Comparison of ENCODE assay signal across 24 cellular contexts in the genomic region with DNA sequence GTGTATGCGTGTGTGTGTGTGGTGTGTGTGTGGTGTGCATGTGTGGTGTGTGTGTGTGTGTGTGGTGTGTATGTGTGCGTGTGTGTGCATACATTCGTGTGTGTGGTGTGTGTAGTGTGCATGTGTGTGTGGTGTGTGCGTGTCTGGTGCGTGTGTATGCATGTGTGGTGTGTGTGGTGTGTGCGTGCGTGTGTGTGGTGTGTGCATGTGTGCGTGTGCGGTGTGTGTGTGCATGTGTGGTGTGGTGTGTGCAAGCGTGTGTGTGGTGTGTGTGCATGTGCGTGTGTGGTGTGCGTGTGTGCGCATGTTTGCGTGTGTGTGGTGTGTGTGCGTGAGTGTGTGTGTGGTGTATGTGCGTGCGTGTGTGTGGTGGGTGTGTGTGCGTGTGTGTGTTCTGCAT.
"Had no signal": no experiment of that assay in that cellular context is flagged by ENCODE, and none has a peak within 500 bp of the region (broad histone marks: within the 10 kb centered on the region; RNA-seq: fewer than 3 reads in every experiment).

No MANE protein-coding gene starts in this region.

- H3K36me3 Mint-ChIP-seq: mesothelial cell of epicardium, natural killer cell had no signal

- H3K4me1 ChIP-seq: colonic mucosa, stomach, transverse colon, vagina had no signal

- H3K36me3 ChIP-seq: colonic mucosa, heart right ventricle, ovary, right atrium auricular region, stomach, thoracic aorta, transverse colon, vagina had no signal

- H3K4me3 Mint-ChIP-seq: endodermal cell, mesothelial cell of epicardium, natural killer cell, neural crest cell had no signal

- FAIRE-seq: endothelial cell of umbilical vein, frontal cortex, islet of Langerhans, small intestine had no signal

- DNase-seq: colonic mucosa; effector CD4-positive, alpha-beta T cell; endodermal cell; heart right ventricle; hypothalamus; mammary epithelial cell; natural killer cell; nucleus accumbens; ovary; small intestine; stimulated activated CD4-positive, alpha-beta T cell treated with anti-CD3 and anti-CD28 coated beads, Interleukin-12 subunit alpha, Interleukin-12 subunit beta, amount 100 ng/mL, for 4 hours; stimulated activated naive CD4-positive, alpha-beta T cell; stomach; substantia nigra; transverse colon had no signal

- H3K27ac ChIP-seq: colonic mucosa, heart right ventricle, ovary, right atrium auricular region, stomach, thoracic aorta, transverse colon, vagina had no signal

- H3K4me1 Mint-ChIP-seq: endodermal cell, mesothelial cell of epicardium, natural killer cell had no signal

- H3K27ac Mint-ChIP-seq: endodermal cell, mesothelial cell of epicardium, natural killer cell had no signal

- H3K9me3 ChIP-seq: colonic mucosa, ovary, right atrium auricular region, stomach, thoracic aorta, transverse colon, vagina had no signal

- ATAC-seq: heart right ventricle, left lobe of liver had no signal

- H3K27me3 ChIP-seq: colonic mucosa, heart right ventricle, ovary, right atrium auricular region, stomach, transverse colon, vagina had no signal

- H3K4me3 ChIP-seq: colonic mucosa, heart right ventricle, ovary, right atrium auricular region, stomach, thoracic aorta, transverse colon, vagina had no signal
